In the genomic region with DNA sequence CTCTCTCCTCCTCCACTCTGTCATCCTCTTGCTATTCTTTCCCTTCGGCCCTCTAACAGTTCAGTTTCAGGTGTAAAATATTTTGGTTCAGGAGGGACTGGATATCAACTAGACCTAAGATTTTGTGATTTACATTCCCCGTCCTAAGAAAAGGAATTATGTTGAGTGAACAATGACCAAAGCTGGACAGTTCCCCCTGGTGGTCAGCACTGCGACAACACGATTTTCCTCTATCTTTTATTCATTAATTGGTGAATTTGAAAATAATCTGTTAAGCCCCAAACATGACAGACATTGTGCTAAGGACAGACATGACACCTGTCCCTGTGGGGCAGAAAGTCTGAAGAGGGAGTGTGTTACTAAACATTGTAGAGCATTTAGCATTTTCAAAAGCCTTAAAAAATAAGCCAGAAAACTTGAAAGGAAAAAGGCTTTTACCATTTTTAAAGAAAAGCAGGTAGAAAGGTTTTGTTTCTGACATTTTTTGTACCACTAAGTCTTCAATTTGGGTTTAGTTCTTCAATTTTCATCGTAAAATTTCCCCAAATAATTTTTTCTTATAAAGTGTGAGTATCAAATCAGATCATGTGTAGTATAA, we compare ENCODE assay signal across 8 cellular contexts. TPM values are rescaled to one million over a fixed set of nuclear protein-coding genes. Genes with fewer than 3 reads are reported as not detected.
DNase-seq lines count a peak whose midpoint lies in the region; ATAC-seq and TF ChIP-seq lines count a peak whose summit lies in the region.

No MANE protein-coding gene starts in this region.

- H3K4me3 ChIP-seq in GM06990 (replicated peaks; ENCODE audit: low read depth, low read length) (no peak overlapping the region), lung (no peak overlapping the region)

- no peaks in the 10 kb centered on the region for H3K36me3 ChIP-seq in GM06990 (ENCODE audit: control insufficient read depth, insufficient read depth, low read length)
- no peaks in the 10 kb centered on the region for H3K36me3 ChIP-seq in lung (ENCODE audit: control insufficient read depth in 2 of 2, insufficient read depth in 2 of 2, low read length in 2 of 2)

- ATAC-seq in lung (ENCODE audit: insufficient read depth, low FRiP score) = no peak
- ATAC-seq in omental fat pad (ENCODE audit: low FRiP score) = no peak
- no peak for ATAC-seq in GM19452 (IDR thresholded peaks at IDR 0.05; ENCODE audit: unreplicated experiment)

- no peaks in the 10 kb centered on the region for H3K4me1 ChIP-seq in lung (ENCODE audit: control insufficient read depth in 2 of 2, insufficient read depth in 2 of 2, low read length in 2 of 2)

- TF ChIP-seq CTCF in 22Rv1 (IDR thresholded peaks at IDR 0.05) (peak; percentile 64), GM06990 (IDR thresholded peaks at IDR 0.05; ENCODE audit: insufficient read depth, low read length, poor library complexity, severe bottlenecking) (peak; percentile 46), lung (IDR thresholded peaks at IDR 0.05; ENCODE audit: control extremely low read depth, extremely low read depth) (peak; percentile 26), omental fat pad (IDR thresholded peaks at IDR 0.05) (peak in 1 of 3 donors; percentile 72)

- H3K27me3 ChIP-seq in GM06990 (replicated peaks; ENCODE audit: control insufficient read depth, insufficient read depth, low read length) (no peaks in the 10 kb centered on the region), lung (ENCODE audit: control insufficient read depth, insufficient read depth) (no peaks in the 10 kb centered on the region)

- H3K9me3 ChIP-seq in lung (ENCODE audit: control insufficient read depth in 2 of 2, insufficient read depth in 1 of 2, low read length in 1 of 2) = no peaks in the 10 kb centered on the region

- DNase-seq in GM06990 (ENCODE audit: extremely low read depth, insufficient read length) (no peak), NCI-H460 (ENCODE audit: extremely low read depth, low read depth) (peak; percentile 44), cerebellum (ENCODE audit: low spot score) (peak; percentile 49), lung (ENCODE audit: low spot score) (no peak), omental fat pad (ENCODE audit: low spot score) (no peak)
- no peak for DNase-seq in activated CD4-positive, CD25-positive, alpha-beta regulatory T cell treated with anti-CD3 and anti-CD28 coated beads, Interleukin-2, amount 50 U/mL, for 72 hours

- H3K27ac ChIP-seq in 22Rv1 = no peak overlapping the region
- no peak overlapping the region for H3K27ac ChIP-seq in lung (ENCODE audit: low read depth in 1 of 2, low read length in 1 of 2)

- 27 to 36% methylated on average over 5 of the region's 5 CpGs for WGBS in lung, 2 donors

RNA-seq across cellular contexts. Expression of a gene that starts 28.4 kb away (rescaled TPM):
- 0.72 TPM in 1 of 2 replicates, not detected in the other for total RNA-seq in NCI-H460 (2014; rRNA removed; shearing (Covaris generic))
- polyA plus RNA-seq in NCI-H460 (2014; cell fraction: nucleus; rRNA removed) = 0.14 TPM in 1 of 2 replicates, not detected in the other
- total RNA-seq in cerebellum (2.8 TPM), lung (1 to 10 TPM in 1 of 2 donors, not detected in 1; 1.6 TPM), omental fat pad (1 to 10 TPM in 2 of 4 donors, not detected in 2; 1.1 to 2.4 TPM)
- under 1 TPM; 0.39 to 0.51 TPM for polyA plus RNA-seq in lung

RNA-seq across cellular contexts. Expression of a gene that starts 59.3 kb away (rescaled TPM):
- 1.0 and 1.2 TPM in 2 replicates for total RNA-seq in NCI-H460 (2014; rRNA removed; shearing (Covaris generic))
- 0.74 and 3.6 TPM in 2 replicates for polyA plus RNA-seq in NCI-H460 (2014; cell fraction: nucleus; rRNA removed)
- 11.4 TPM for total RNA-seq in cerebellum
- total RNA-seq in lung = 10 to 100 TPM; 13.4 to 35.2 TPM
- 1 to 10 TPM; 3.8 to 7.7 TPM for polyA plus RNA-seq in lung
- total RNA-seq in omental fat pad = 100 to 1,000 TPM in 2 of 4 donors, 10 to 100 TPM in 2; 44.8 to 124 (median 93.9) TPM

Comparison
In these comparisons a context has a peak if more than half of its experiments do, and no peak if none do; other contexts are left out.
1. DNase-seq: peak in NCI-H460 (single experiment) and cerebellum (single experiment); none in GM06990 (single experiment), lung (single experiment), omental fat pad (single experiment) and activated CD4-positive, CD25-positive, alpha-beta regulatory T cell treated with anti-CD3 and anti-CD28 coated beads, Interleukin-2, amount 50 U/mL, for 72 hours (single experiment).